In the genomic region with DNA sequence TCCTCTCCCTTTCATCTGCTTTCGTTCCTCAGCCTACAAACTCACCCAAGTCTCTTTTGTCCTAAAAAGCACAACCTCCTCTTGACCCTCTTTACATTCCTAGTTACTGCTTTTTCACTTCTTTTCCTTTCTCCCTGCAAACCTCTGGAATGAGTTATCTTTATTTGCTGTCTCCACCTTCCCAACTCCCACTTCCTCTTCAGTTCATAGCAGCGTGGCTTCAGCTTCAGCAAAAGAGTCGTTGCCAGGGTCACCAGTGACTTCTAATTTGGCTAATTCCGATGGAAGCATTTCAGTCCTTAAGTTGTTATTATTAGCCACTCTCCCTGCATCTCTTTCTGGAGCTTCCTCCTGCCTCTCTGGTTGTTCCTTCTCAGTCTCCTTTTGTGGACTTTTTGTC, we compare ENCODE assay signal across 1 cellular context.
TF ChIP-seq lines count a peak whose summit lies in the region.

No MANE protein-coding gene starts in this region.

TF ChIP-seq in K562, 482 proteins besides CTCF, POLR2A, EP300 and RAD21 (continued from another document):
- TF ChIP-seq ZMIZ1 (IDR thresholded peaks at IDR 0.05; ENCODE audit: low read depth in 2 of 2, low read length in 2 of 2) (no peak), HNRNPUL1 (IDR thresholded peaks at IDR 0.05; ENCODE audit: low read length) (no peak), RBM25 (IDR thresholded peaks at IDR 0.05; ENCODE audit: low read depth, low read length, severe bottlenecking) (no peak), TBP (optimal IDR thresholded peaks at IDR 0.05; ENCODE audit: low read depth, low read length) (no peak)
